Comparison of ENCODE assay signal across 1 cellular context in genomic region chr5:172837640-172838039, GRCh38.
TF ChIP-seq lines count a peak whose summit lies in the region.

No MANE protein-coding gene starts in this region.

TF ChIP-seq in HepG2, 621 proteins besides CTCF, POLR2A, EP300 and RAD21 (continued from another document):
- TF ChIP-seq TCF7L2 (IDR thresholded peaks at IDR 0.05; ENCODE audit: low read depth, low read length) (no peak), ZBTB4 (CRISPR knock-in tag; IDR thresholded peaks at IDR 0.05; ENCODE audit: borderline replicate concordance) (no peak)
TF ChIP-seq in HepG2: peak in this region for 2.
